Comparison of ENCODE assay signal across 8 cellular contexts in the genomic region with DNA sequence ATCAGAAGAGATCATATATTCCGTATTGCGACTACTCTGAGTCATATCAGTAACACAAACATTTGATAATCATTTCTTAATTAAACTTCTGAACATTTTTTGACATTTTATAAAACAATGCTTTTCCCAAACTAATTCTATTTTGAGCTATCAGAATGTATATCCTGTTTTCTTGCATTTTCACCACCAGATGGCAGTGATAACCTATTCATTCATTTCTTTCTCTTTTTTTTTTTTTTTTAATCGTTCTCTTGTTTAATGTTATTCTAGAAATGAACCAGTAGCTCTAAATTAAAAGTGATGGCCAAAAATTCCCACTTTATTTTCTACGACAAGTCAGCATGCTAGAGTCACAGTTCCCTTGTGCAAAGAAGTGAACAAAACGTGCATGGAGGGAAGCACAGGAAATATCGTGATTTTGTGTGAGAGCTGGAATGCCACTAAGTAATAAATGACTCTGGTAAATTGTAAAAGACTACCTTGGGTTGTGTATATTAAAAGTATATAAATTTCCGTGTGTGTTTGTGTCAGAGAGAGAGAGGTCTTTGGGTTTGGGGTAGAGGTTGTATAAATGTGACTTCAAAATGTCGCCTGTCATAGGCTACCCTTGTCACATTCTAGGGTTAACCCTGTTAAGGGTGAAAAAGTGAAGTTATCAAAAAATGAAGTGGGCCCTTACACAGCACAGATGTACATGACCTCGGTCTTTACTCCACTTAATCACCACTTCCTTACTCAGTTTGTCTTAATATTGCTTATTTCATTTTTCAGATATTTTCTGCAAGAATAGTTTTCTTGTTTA. TPM values are rescaled to one million over a fixed set of nuclear protein-coding genes. Genes with fewer than 3 reads are reported as not detected.
DNase-seq lines count a peak whose midpoint lies in the region; ATAC-seq and TF ChIP-seq lines count a peak whose summit lies in the region.

No MANE protein-coding gene starts in this region.

- no peak overlapping the region for H2AFZ ChIP-seq in neural progenitor cell (replicated peaks)

- ATAC-seq in esophagus mucosa = no peak
- no peak for ATAC-seq in GM18511 (IDR thresholded peaks at IDR 0.05; ENCODE audit: unreplicated experiment)

- no peaks in the 10 kb centered on the region for H3K9me3 Mint-ChIP-seq in neural progenitor cell

- H3K4me1 ChIP-seq in endocrine pancreas (ENCODE audit: control insufficient read depth, insufficient read depth, low read length) = no peaks in the 10 kb centered on the region
- no peaks in the 10 kb centered on the region for H3K4me1 ChIP-seq in neural progenitor cell
- H3K4me1 ChIP-seq in effector memory CD4-positive, alpha-beta T cell (ENCODE audit: control insufficient read depth, insufficient read depth, low read length, poor library complexity, severe bottlenecking) = no peaks in the 10 kb centered on the region

- H3K36me3 Mint-ChIP-seq in neural progenitor cell = no peaks in the 10 kb centered on the region

- peak; percentile 77 for TF ChIP-seq CTCF in neural progenitor cell (IDR thresholded peaks at IDR 0.05)

- no peak overlapping the region for H3K27ac ChIP-seq in neural progenitor cell
- H3K27ac ChIP-seq in effector memory CD4-positive, alpha-beta T cell (ENCODE audit: insufficient read depth, low read length, poor library complexity, severe bottlenecking) = no peak overlapping the region

- H3K4me2 ChIP-seq in neural progenitor cell = no peak overlapping the region

- no peaks in the 10 kb centered on the region for H3K9me3 ChIP-seq in endocrine pancreas (ENCODE audit: control insufficient read depth, low read length)
- H3K9me3 ChIP-seq in neural progenitor cell (ENCODE audit: low read depth) = no peaks in the 10 kb centered on the region
- no peaks in the 10 kb centered on the region for H3K9me3 ChIP-seq in effector memory CD4-positive, alpha-beta T cell (ENCODE audit: control insufficient read depth, low read length)

- peaks cover 2% of the 10 kb centered on the region for H3K27me3 Mint-ChIP-seq in neural progenitor cell (ENCODE audit: insufficient read depth, low read depth)

- H3K4me3 Mint-ChIP-seq in neural progenitor cell = no peak overlapping the region

- no peaks in the 10 kb centered on the region for H3F3A ChIP-seq in neural progenitor cell (ENCODE audit: low read depth)

- H4K20me1 ChIP-seq in neural progenitor cell (ENCODE audit: low read depth) = no peaks in the 10 kb centered on the region

- H3K36me3 ChIP-seq in endocrine pancreas (ENCODE audit: control insufficient read depth, insufficient read depth, low read length) (no peaks in the 10 kb centered on the region), neural progenitor cell (no peaks in the 10 kb centered on the region)
- no peaks in the 10 kb centered on the region for H3K36me3 ChIP-seq in effector memory CD4-positive, alpha-beta T cell (ENCODE audit: control insufficient read depth, insufficient read depth, low read length)

- no peak overlapping the region for H3K27ac Mint-ChIP-seq in neural progenitor cell

- DNase-seq in NCI-H82 (lab: John Stamatoyannopoulos, UW) (peak; percentile 46), NCI-H82 treated with DMSO at 0.1 percent for 48 hours (lab: John Stamatoyannopoulos, UW; ENCODE audit: unreplicated experiment) (no peak), NCI-H345 treated with DMSO at 0.1 percent for 48 hours (lab: John Stamatoyannopoulos, UW; ENCODE audit: unreplicated experiment) (peak; percentile 10), neural progenitor cell (ENCODE audit: low spot score) (peak; percentile 34)
- DNase-seq in effector memory CD4-positive, alpha-beta T cell = no peak

- H3K9ac ChIP-seq in endocrine pancreas (ENCODE audit: control insufficient read depth, insufficient read depth, low read length) (no peak overlapping the region), neural progenitor cell (no peak overlapping the region)

- H3K4me3 ChIP-seq in endocrine pancreas (ENCODE audit: control insufficient read depth, insufficient read depth, low read length) (peak overlapping the region; percentile 74), neural progenitor cell (no peak overlapping the region)
- no peak overlapping the region for H3K4me3 ChIP-seq in effector memory CD4-positive, alpha-beta T cell (ENCODE audit: insufficient read depth, low read depth, low read length, poor library complexity, severe bottlenecking)

- H3K27me3 ChIP-seq in endocrine pancreas (ENCODE audit: control insufficient read depth, insufficient read depth, low read length) (no peaks in the 10 kb centered on the region), neural progenitor cell (peaks cover 3% of the 10 kb centered on the region)
- H3K27me3 ChIP-seq in effector memory CD4-positive, alpha-beta T cell (replicated peaks; ENCODE audit: control insufficient read depth, insufficient read depth, low read length, poor library complexity, severe bottlenecking) = no peaks in the 10 kb centered on the region

- H3K79me2 ChIP-seq in neural progenitor cell (ENCODE audit: low read depth) = no peaks in the 10 kb centered on the region

- no peaks in the 10 kb centered on the region for H3K4me1 Mint-ChIP-seq in neural progenitor cell

RNA-seq across cellular contexts. Expression of a gene that starts 40.4 kb away (rescaled TPM):
- total RNA-seq in neural progenitor cell (ENCODE audit: low replicate concordance) (1,385 and 1,973 TPM in 2 replicates), esophagus mucosa (251 TPM)

Comparison
In these comparisons a context has a peak if more than half of its experiments do, and no peak if none do; other contexts are left out.
1. DNase-seq: peak in NCI-H82 (single experiment), NCI-H345 treated with DMSO at 0.1 percent for 48 hours (single experiment) and neural progenitor cell (single experiment); none in NCI-H82 treated with DMSO at 0.1 percent for 48 hours (single experiment) and effector memory CD4-positive, alpha-beta T cell (0 of 3).